1 cellular context compared by ENCODE assay signal in the genomic region with DNA sequence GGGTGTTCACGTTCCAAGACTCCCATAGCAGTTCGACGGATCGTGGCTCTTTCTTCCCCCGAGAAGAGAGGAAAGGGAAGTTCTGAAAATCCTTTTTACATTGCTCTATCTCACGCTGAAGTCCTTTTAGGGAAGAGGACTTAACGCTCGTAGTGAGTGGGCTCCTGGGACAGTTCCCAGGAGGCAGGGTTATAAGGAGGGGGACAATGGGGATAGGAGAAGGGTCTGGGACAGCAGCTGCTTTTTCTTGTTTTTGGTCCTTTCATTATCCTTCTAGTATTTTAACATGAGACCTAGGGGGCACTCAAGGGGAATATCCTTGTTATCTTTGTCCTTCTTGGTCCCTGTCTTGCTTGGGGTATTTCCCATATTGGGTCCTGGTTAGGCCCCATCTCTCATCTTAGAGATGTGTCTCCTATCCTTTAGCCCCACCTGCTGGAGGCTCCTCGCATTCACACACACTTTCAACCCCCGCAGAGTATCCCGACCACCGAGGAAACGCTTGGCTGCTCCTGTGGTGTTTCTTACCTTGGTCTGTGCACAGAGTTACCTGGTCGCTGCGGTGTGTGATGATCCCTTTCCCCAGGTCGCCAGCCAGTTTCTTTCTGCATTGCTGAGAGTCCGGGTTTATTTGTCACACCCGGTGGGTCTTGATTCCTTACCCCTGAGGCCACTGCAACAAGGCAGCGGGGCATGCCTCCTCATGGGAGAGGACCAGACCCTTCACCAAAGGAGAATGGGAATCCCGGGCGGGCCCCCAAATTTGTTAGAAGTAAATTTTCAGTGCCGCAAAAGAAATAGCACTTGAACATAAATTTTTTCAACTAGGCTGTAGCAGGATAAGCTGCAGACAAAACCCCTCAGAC.
TF ChIP-seq lines count a peak whose summit lies in the region.

No MANE protein-coding gene starts in this region.

TF ChIP-seq in endothelial cell of umbilical vein, 7 proteins besides CTCF, POLR2A, EP300 and RAD21 (continued from another document):
- TF ChIP-seq MAX (IDR thresholded peaks at IDR 0.05; ENCODE audit: insufficient read depth, insufficient read length) (no peak), JUN (IDR thresholded peaks at IDR 0.05; ENCODE audit: borderline replicate concordance, insufficient read depth, insufficient read length, low read depth) (no peak), GATA2 (IDR thresholded peaks at IDR 0.05; ENCODE audit: insufficient read depth, insufficient read length, low read depth, low read length) (no peak), MYC (IDR thresholded peaks at IDR 0.05; ENCODE audit: low read depth, low read length) (no peak), POLR2AphosphoS5 (IDR thresholded peaks at IDR 0.05; ENCODE audit: insufficient read depth, low read depth, low read length) (no peak), FOS (IDR thresholded peaks at IDR 0.05; ENCODE audit: borderline replicate concordance, insufficient read depth, low read length) (no peak)
